1 cellular context compared by ENCODE assay signal in genomic region chr14:105299654-105300541, GRCh38.
TF ChIP-seq lines count a peak whose summit lies in the region.

No MANE protein-coding gene starts in this region.

TF ChIP-seq in HepG2, 621 proteins besides CTCF, POLR2A, EP300 and RAD21 (continued from another document):
- TF ChIP-seq ZSCAN5A (CRISPR knock-in tag; IDR thresholded peaks at IDR 0.05; ENCODE audit: borderline replicate concordance) (no peak), NFKBIZ (CRISPR knock-in tag; IDR thresholded peaks at IDR 0.05) (no peak), ZNF709 (CRISPR knock-in tag; IDR thresholded peaks at IDR 0.05) (peak; percentile 28; the same call in 1 of the 2 replicates), AGO2 (optimal IDR thresholded peaks at IDR 0.05; ENCODE audit: low read depth, low read length) (peak; percentile 74), ZNF777 (CRISPR knock-in tag; IDR thresholded peaks at IDR 0.05) (peak; percentile 99)
- TF ChIP-seq, protein P1, sequence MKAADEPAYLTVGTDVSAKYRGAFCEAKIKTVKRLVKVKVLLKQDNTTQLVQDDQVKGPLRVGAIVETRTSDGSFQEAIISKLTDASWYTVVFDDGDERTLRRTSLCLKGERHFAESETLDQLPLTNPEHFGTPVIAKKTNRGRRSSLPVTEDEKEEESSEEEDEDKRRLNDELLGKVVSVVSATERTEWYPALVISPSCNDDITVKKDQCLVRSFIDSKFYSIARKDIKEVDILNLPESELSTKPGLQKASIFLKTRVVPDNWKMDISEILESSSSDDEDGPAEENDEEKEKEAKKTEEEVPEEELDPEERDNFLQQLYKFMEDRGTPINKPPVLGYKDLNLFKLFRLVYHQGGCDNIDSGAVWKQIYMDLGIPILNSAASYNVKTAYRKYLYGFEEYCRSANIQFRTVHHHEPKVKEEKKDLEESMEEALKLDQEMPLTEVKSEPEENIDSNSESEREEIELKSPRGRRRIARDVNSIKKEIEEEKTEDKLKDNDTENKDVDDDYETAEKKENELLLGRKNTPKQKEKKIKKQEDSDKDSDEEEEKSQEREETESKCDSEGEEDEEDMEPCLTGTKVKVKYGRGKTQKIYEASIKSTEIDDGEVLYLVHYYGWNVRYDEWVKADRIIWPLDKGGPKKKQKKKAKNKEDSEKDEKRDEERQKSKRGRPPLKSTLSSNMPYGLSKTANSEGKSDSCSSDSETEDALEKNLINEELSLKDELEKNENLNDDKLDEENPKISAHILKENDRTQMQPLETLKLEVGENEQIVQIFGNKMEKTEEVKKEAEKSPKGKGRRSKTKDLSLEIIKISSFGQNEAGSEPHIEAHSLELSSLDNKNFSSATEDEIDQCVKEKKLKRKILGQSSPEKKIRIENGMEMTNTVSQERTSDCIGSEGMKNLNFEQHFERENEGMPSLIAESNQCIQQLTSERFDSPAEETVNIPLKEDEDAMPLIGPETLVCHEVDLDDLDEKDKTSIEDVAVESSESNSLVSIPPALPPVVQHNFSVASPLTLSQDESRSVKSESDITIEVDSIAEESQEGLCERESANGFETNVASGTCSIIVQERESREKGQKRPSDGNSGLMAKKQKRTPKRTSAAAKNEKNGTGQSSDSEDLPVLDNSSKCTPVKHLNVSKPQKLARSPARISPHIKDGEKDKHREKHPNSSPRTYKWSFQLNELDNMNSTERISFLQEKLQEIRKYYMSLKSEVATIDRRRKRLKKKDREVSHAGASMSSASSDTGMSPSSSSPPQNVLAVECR (CRISPR knock-in tag; IDR thresholded peaks at IDR 0.05; ENCODE audit: borderline replicate concordance) = peak; percentile 12
